In the genomic region with DNA sequence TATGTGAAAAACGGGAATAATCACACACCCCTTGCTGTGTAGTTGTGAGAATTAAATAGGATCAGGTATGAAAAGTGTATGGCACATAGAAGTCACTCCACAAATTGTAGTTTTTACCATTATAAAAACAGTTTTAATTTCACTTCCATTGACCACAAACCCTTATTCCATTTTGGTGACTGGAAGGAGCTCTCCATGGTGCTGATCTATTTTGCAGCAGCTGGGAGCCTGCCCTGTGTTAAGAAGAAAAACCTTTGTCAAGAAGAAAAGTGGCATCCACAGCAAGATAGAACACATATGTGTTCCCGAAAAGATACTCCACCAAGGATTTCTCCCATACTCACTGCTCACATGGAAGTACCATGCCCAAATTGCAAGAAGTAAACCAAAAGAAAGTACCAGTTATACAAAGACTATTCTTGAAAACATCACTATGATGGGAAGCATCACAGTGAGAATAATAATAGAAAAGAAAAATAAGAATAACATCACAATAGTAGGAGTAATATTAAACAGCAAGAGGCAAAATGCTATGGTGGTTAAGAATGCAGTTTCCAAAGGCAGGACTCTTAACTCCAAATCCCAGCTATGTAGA, we compare ENCODE assay signal across 11 cellular contexts. TPM values are rescaled to one million over a fixed set of nuclear protein-coding genes. Genes with fewer than 3 reads are reported as not detected.
A peak's percentile ranks its signal among the peaks of the same experiment; 100 is the strongest.
DNase-seq lines count a peak whose midpoint lies in the region; ATAC-seq and TF ChIP-seq lines count a peak whose summit lies in the region.
"Had no signal": no experiment of that assay in that cellular context is flagged by ENCODE, and none has a peak within 500 bp of the region (broad histone marks: within the 10 kb centered on the region; RNA-seq: fewer than 3 reads in every experiment).

No MANE protein-coding gene starts in this region.

- H3K27ac ChIP-seq in body of pancreas = no peak overlapping the region
- H3K27ac ChIP-seq: foreskin keratinocyte had no signal

- intact Hi-C loops in body of pancreas (cut with DNase I) = no loop called here

- WGBS in body of pancreas, 2 donors = 5 to 8% methylated on average over 2 of the region's 2 CpGs

- H3K9me3 ChIP-seq in body of pancreas = no peaks in the 10 kb centered on the region

- no peaks in the 10 kb centered on the region for H3K4me1 ChIP-seq in body of pancreas
- H3K4me1 ChIP-seq: foreskin keratinocyte had no signal

- ATAC-seq in body of pancreas (no peak), GM21529 (IDR thresholded peaks at IDR 0.05; ENCODE audit: unreplicated experiment) (no peak), HG02798 (IDR thresholded peaks at IDR 0.05; ENCODE audit: poor library complexity, unreplicated experiment) (no peak), GM21825 (IDR thresholded peaks at IDR 0.05; ENCODE audit: unreplicated experiment) (no peak)
- ATAC-seq: activated T-helper 17 cell treated with anti-CD3 and anti-CD28 coated beads, Interleukin-2, amount 50 U/mL, for 72 hours; foreskin keratinocyte had no signal

- no peaks in the 10 kb centered on the region for H3K36me3 ChIP-seq in body of pancreas (replicated peaks in 1 of 2; ENCODE audit: insufficient read depth in 1 of 2, low read depth in 2 of 2)

- TF ChIP-seq CTCF in body of pancreas (IDR thresholded peaks at IDR 0.05) = no peak

- DNase-seq in ELF-1 (ENCODE audit: low read depth, low spot score) (peak; percentile 29), M059J (ENCODE audit: low read depth) (peak; percentile 12), body of pancreas (peak in 3 of 4 donors; percentile 11 to 27 (median 15)), medulla oblongata (ENCODE audit: extremely low spot score) (peak; percentile 34), occipital lobe (lab: John Stamatoyannopoulos, UW) (no peak)
- DNase-seq: GF-D8 had no signal

- no peaks in the 10 kb centered on the region for H3K27me3 ChIP-seq in body of pancreas
- H3K27me3 ChIP-seq: foreskin keratinocyte had no signal

- no peak for TF ChIP-seq POLR2A in body of pancreas (IDR thresholded peaks at IDR 0.05)

- H3K4me3 ChIP-seq in body of pancreas = no peak overlapping the region

RNA-seq across cellular contexts. Expression of a gene that starts 58.7 kb away (rescaled TPM):
- not detected in 2 replicates for total RNA-seq in M059J (2014; rRNA removed; shearing (Covaris generic))
- 1 to 10 TPM in 1 of 2 donors, not detected in 1; 1.0 TPM for total RNA-seq in body of pancreas
- total RNA-seq in occipital lobe = 5.8 TPM
- total RNA-seq: activated T-helper 17 cell treated with anti-CD3 and anti-CD28 coated beads, Interleukin-2, amount 50 U/mL, for 72 hours; foreskin keratinocyte had no signal
